ENCODE assay signal across 22 cellular contexts in genomic region chr17:27845264-27846041, GRCh38. TPM values are rescaled to one million over a fixed set of nuclear protein-coding genes. Genes with fewer than 3 reads are reported as not detected.
A peak's percentile ranks its signal among the peaks of the same experiment; 100 is the strongest.
DNase-seq lines count a peak whose midpoint lies in the region; ATAC-seq, FAIRE-seq and TF ChIP-seq lines count a peak whose summit lies in the region.
"Had no signal": no experiment of that assay in that cellular context is flagged by ENCODE, and none has a peak within 500 bp of the region (broad histone marks: within the 10 kb centered on the region; RNA-seq: fewer than 3 reads in every experiment).

No MANE protein-coding gene starts in this region.

- H3K27ac ChIP-seq in A549 (no peak overlapping the region), DND-41 (ENCODE audit: low read length) (no peak overlapping the region), right lobe of liver (peak overlapping the region in 1 of 3 donors; percentile 46)
- H3K27ac ChIP-seq: coronary artery, SK-N-MC, upper lobe of left lung had no signal

- DNase-seq in A549 (ENCODE audit: low read depth in 1 of 2, low spot score in 1 of 2), result no peak
- DNase-seq in DND-41, result no peak
- no peak for DNase-seq in activated B cell treated with CpG ODN at 0.5 μM for 24 hours
- DNase-seq in right lobe of liver, result no peak
- DNase-seq in urothelium cell line (ENCODE audit: low spot score), result no peak
- DNase-seq in GM20000 (ENCODE audit: low spot score), result no peak
- DNase-seq in NCI-H1105 (lab: John Stamatoyannopoulos, UW), result no peak
- no peak for DNase-seq in activated CD8-positive, alpha-beta memory T cell treated with anti-CD3 and anti-CD28 coated beads, Interleukin-2, amount 50 U/mL, for 4 hours
- DNase-seq: GF-D8, hippocampal formation, NCI-H1694 treated with DMSO at 0.1 percent for 48 hours, right cardiac atrium had no signal

- no peak for TF ChIP-seq EP300 in A549 (IDR thresholded peaks at IDR 0.05)

- ATAC-seq in A549 (no peak; a peak in 1 of 6 replicates), DND-41 (ENCODE audit: insufficient read depth, low read depth) (no peak), activated B cell treated with CpG ODN at 0.5 μM for 24 hours (ENCODE audit: low read depth) (no peak), right lobe of liver (peak; percentile 53 to 85 (median 80))
- ATAC-seq: Panc1, right cardiac atrium had no signal

- peak overlapping the region; percentile 80 for H3K4me3 Mint-ChIP-seq in activated B cell treated with CpG ODN at 0.5 μM for 24 hours

- no peaks in the 10 kb centered on the region for H3K9me3 Mint-ChIP-seq in activated B cell treated with CpG ODN at 0.5 μM for 24 hours

- no peaks in the 10 kb centered on the region for H3K36me3 ChIP-seq in DND-41 (ENCODE audit: insufficient read depth, low read length)
- no peaks in the 10 kb centered on the region for H3K36me3 ChIP-seq in right lobe of liver
- H3K36me3 ChIP-seq: upper lobe of left lung had no signal

- no peaks in the 10 kb centered on the region for H4K20me1 ChIP-seq in DND-41 (ENCODE audit: insufficient read depth, low read length)

- H3K4me1 ChIP-seq in A549 (no peaks in the 10 kb centered on the region), DND-41 (ENCODE audit: insufficient read depth, low read length) (peaks cover 13% of the 10 kb centered on the region), right lobe of liver (peaks cover 0 to 25% (median 2%) of the 10 kb centered on the region in 4 donors)
- H3K4me1 ChIP-seq: upper lobe of left lung had no signal

- H3K27me3 Mint-ChIP-seq in activated B cell treated with CpG ODN at 0.5 μM for 24 hours, result peaks cover 20% of the 10 kb centered on the region

- WGBS in A549 (ENCODE audit: missing lambda C conversion rate), result 32% methylated on average over 13 of the region's 13 CpGs
- WGBS in right lobe of liver (ENCODE audit: insufficient coverage, low coverage, low lambda C conversion rate, missing lambda C conversion rate), result 23% methylated on average over 13 of the region's 13 CpGs

- FAIRE-seq in A549 (lab: Jason Lieb, UNC) (no peak), urothelium cell line (lab: Jason Lieb, UNC) (no peak)
- FAIRE-seq: GM12891, keratinocyte had no signal

- H3K4me3 ChIP-seq in A549 (no peak overlapping the region), DND-41 (ENCODE audit: low read depth in 1 of 2, low read length in 2 of 2) (no peak overlapping the region), right lobe of liver (no peak overlapping the region)
- H3K4me3 ChIP-seq: coronary artery, SK-N-MC had no signal

- no peak overlapping the region for H2AFZ ChIP-seq in DND-41 (ENCODE audit: low read depth, low read length)

- H3K9me3 ChIP-seq in A549 (no peaks in the 10 kb centered on the region), DND-41 (ENCODE audit: insufficient read depth, low read length, severe bottlenecking) (no peaks in the 10 kb centered on the region), right lobe of liver (no peaks in the 10 kb centered on the region)
- H3K9me3 ChIP-seq: upper lobe of left lung had no signal

- no peaks in the 10 kb centered on the region for H3K79me2 ChIP-seq in DND-41 (ENCODE audit: insufficient read depth, low read length)

- no peak for TF ChIP-seq CTCF in A549 (IDR thresholded peaks at IDR 0.05)
- TF ChIP-seq CTCF in DND-41 (IDR thresholded peaks at IDR 0.05; ENCODE audit: borderline replicate concordance, extremely low read depth, low read length, poor library complexity, severe bottlenecking), result no peak
- no peak for TF ChIP-seq CTCF in activated B cell treated with CpG ODN at 0.5 μM for 24 hours (IDR thresholded peaks at IDR 0.05)
- no peak for TF ChIP-seq CTCF in right lobe of liver (IDR thresholded peaks at IDR 0.05)
- TF ChIP-seq CTCF in GM20000 (IDR thresholded peaks at IDR 0.05; ENCODE audit: extremely low read depth, missing control alignments), result no peak

- CTCF ChIA-PET in A549 (lab: Yijun Ruan, JAX) (interaction anchor here (1.2 to 4.7 kb wide), 4 partner anchors 15 to 107 kb away, joined by 3 to 18 read pairs (median 4); no protein-coding TSS in a partner anchor), activated B cell treated with CpG ODN at 0.5 μM for 24 hours (lab: Charles Lee) (no interaction called here)

- POLR2A ChIA-PET in A549 (lab: Yijun Ruan, JAX) (no interaction called here), activated B cell treated with CpG ODN at 0.5 μM for 24 hours (lab: Charles Lee) (no interaction called here)

- intact Hi-C loops in activated B cell treated with CpG ODN at 0.5 μM for 24 hours (cut with micrococcal nuclease), result no loop called here
- intact Hi-C loops in right lobe of liver (cut with DNase I), result no loop called here

- no peak overlapping the region for H3K27ac Mint-ChIP-seq in activated B cell treated with CpG ODN at 0.5 μM for 24 hours

- no peaks in the 10 kb centered on the region for H3K27me3 ChIP-seq in DND-41 (ENCODE audit: insufficient read depth, low read length, poor library complexity)
- H3K27me3 ChIP-seq in right lobe of liver, result no peaks in the 10 kb centered on the region
- H3K27me3 ChIP-seq: upper lobe of left lung had no signal

- TF ChIP-seq RAD21 in A549 (conservative IDR thresholded peaks at IDR 0.05 in 1 of 2, IDR thresholded peaks at IDR 0.05 in 1 of 2), result no peak

- TF ChIP-seq POLR2A in A549 (IDR thresholded peaks at IDR 0.05; ENCODE audit: low read length) (no peak), right lobe of liver (IDR thresholded peaks at IDR 0.05) (no peak)

- H3K9ac ChIP-seq in DND-41 (ENCODE audit: low read depth, low read length), result no peak overlapping the region

- H3K4me2 ChIP-seq in A549 (no peak overlapping the region), DND-41 (ENCODE audit: insufficient read depth, low read length) (peak overlapping the region; percentile 45; the same call in 1 of the 2 replicates)

- no peaks in the 10 kb centered on the region for H3K36me3 Mint-ChIP-seq in activated B cell treated with CpG ODN at 0.5 μM for 24 hours (ENCODE audit: low read depth)

- peaks cover 15% of the 10 kb centered on the region for H3K4me1 Mint-ChIP-seq in activated B cell treated with CpG ODN at 0.5 μM for 24 hours

TF ChIP-seq in A549, 52 proteins besides CTCF, POLR2A, EP300 and RAD21:
- TF ChIP-seq ELK1 (IDR thresholded peaks at IDR 0.05; ENCODE audit: low read depth, low read length), result no peak
- TF ChIP-seq FOSL2 (IDR thresholded peaks at IDR 0.05), result no peak
- TF ChIP-seq FOSL2 (CRISPR knock-in tag; IDR thresholded peaks at IDR 0.05), result peak; percentile 51; the same call in 1 of the 2 replicates

RNA-seq across cellular contexts. Expression of gene NOS2, which starts 45.1 kb away (rescaled TPM):
- 0.08 and 0.09 TPM in 2 replicates for polyA plus RNA-seq in A549 (2011; rRNA removed)
- polyA plus RNA-seq in A549 (2012; cell fraction: cytosol; rRNA removed), result 0.23 and 0.24 TPM in 2 replicates
- 0.21 and 0.37 TPM in 2 replicates for polyA plus RNA-seq in A549 (2012; cell fraction: nucleus; rRNA removed)
- 0.13 to 0.18 TPM (median 0.17 TPM) in 3 replicates for polyA plus RNA-seq in A549 (2017; fragmentation: RNase III; extraction: RNeasy Plus Mini Kit Qiagen cat#74134 plus additional on column Dnase treatment)
- 0.10 and 0.12 TPM in 2 replicates for polyA minus RNA-seq in A549 (2011; rRNA and poly(A)+ RNA removed)
- not detected in 2 replicates for total RNA-seq in activated B cell treated with CpG ODN at 0.5 μM for 24 hours
- under 1 TPM in 2 of 6 experiments, not detected in 4; 0.07 to 0.09 TPM for total RNA-seq in right lobe of liver
- total RNA-seq: HT-29, M059J, osteoblast had no signal
- polyA plus RNA-seq: AG04450, keratinocyte had no signal

RNA-seq across cellular contexts. Expression of gene LYRM9, which starts 47.7 kb away (rescaled TPM):
- polyA plus RNA-seq in A549 (2011; rRNA removed) (2.5 and 2.7 TPM in 2 replicates), A549 (2017; fragmentation: RNase III; extraction: RNeasy Plus Mini Kit Qiagen cat#74134 plus additional on column Dnase treatment) (1.4 to 2.0 TPM (median 1.8 TPM) in 3 replicates)
- polyA plus RNA-seq in A549 (2012; cell fraction: cytosol; rRNA removed), result 0.70 and 0.88 TPM in 2 replicates
- polyA plus RNA-seq in A549 (2012; cell fraction: nucleus; rRNA removed), result 1.0 and 1.4 TPM in 2 replicates
- 1.3 and 1.6 TPM in 2 replicates for polyA minus RNA-seq in A549 (2011; rRNA and poly(A)+ RNA removed)
- total RNA-seq in activated B cell treated with CpG ODN at 0.5 μM for 24 hours (7.2 and 7.5 TPM in 2 replicates), right lobe of liver (1 to 10 TPM; 4.1 to 7.2 (median 5.5) TPM)

Comparison
In these comparisons a context has a peak if more than half of its experiments do, and no peak if none do; other contexts are left out.
1. ATAC-seq: peak in right lobe of liver (4 of 4); none in A549 (0 of 2), DND-41 (single experiment) and activated B cell treated with CpG ODN at 0.5 μM for 24 hours (single experiment).